Comparison of ENCODE assay signal across 1 cellular context in genomic region chr9:114339130-114339908, GRCh38.
TF ChIP-seq lines count a peak whose summit lies in the region.

No MANE protein-coding gene starts in this region.

TF ChIP-seq in K562, 482 proteins besides CTCF, POLR2A, EP300 and RAD21 (continued from another document):
- peak; percentile 64 for TF ChIP-seq CTCFL (IDR thresholded peaks at IDR 0.05; ENCODE audit: borderline replicate concordance, insufficient read depth, low read depth, low read length, poor library complexity, severe bottlenecking)
- peak; percentile 39; the same call in 1 of the 2 replicates for TF ChIP-seq POLR2G (IDR thresholded peaks at IDR 0.05; ENCODE audit: low read depth, low read length)
- TF ChIP-seq PHB (CRISPR knock-in tag; IDR thresholded peaks at IDR 0.05) = no peak
- no peak for TF ChIP-seq RFX1 (IDR thresholded peaks at IDR 0.05)
- TF ChIP-seq TAF9B (IDR thresholded peaks at IDR 0.05; ENCODE audit: partially characterized antibody) = no peak
- peak; percentile 65; the same call in 1 of the 2 replicates for TF ChIP-seq ZNF24 (IDR thresholded peaks at IDR 0.05)
- TF ChIP-seq THAP7 (CRISPR knock-in tag; IDR thresholded peaks at IDR 0.05) = no peak
- TF ChIP-seq DMBX1 (CRISPR knock-in tag; IDR thresholded peaks at IDR 0.05; ENCODE audit: borderline replicate concordance) = no peak
- peak; percentile 82; the same call in 1 of the 2 replicates for TF ChIP-seq BCOR (IDR thresholded peaks at IDR 0.05)
- peak; percentile 45; the same call in 1 of the 2 replicates for TF ChIP-seq SMC3 (conservative IDR thresholded peaks at IDR 0.05; ENCODE audit: insufficient read depth, low read depth, low read length)
- peak; percentile 73 for TF ChIP-seq RBM25 (IDR thresholded peaks at IDR 0.05; ENCODE audit: low read depth, low read length, severe bottlenecking)
- no peak for TF ChIP-seq RHOXF2B (CRISPR knock-in tag; conservative IDR thresholded peaks at IDR 0.05)
- 0 out of 4 replicates have a peak, but pooled peaks of 1 of the 2 experiments have one; percentile 9 for TF ChIP-seq KDM4B (IDR thresholded peaks at IDR 0.05; ENCODE audit: borderline replicate concordance in 2 of 2, low read depth in 1 of 2)
- TF ChIP-seq RCOR1 (IDR thresholded peaks at IDR 0.05; ENCODE audit: borderline replicate concordance in 1 of 2, low read depth in 2 of 2, low read length in 2 of 2) = 0 out of 4 replicates have a peak, but pooled peaks of 1 of the 2 experiments have one; percentile 6
